9 cellular contexts compared by ENCODE assay signal in genomic region chr20:64001607-64002011, GRCh38. TPM values are rescaled to one million over a fixed set of nuclear protein-coding genes. Genes with fewer than 3 reads are reported as not detected.
DNase-seq lines count a peak whose midpoint lies in the region; ATAC-seq lines count a peak whose summit lies in the region.
"Had no signal": no experiment of that assay in that cellular context is flagged by ENCODE, and none has a peak within 500 bp of the region (broad histone marks: within the 10 kb centered on the region; RNA-seq: fewer than 3 reads in every experiment).

No MANE protein-coding gene starts in this region.

- peaks cover 40% of the 10 kb centered on the region for H3K36me3 Mint-ChIP-seq in activated naive CD8-positive, alpha-beta T cell treated with anti-CD3 and anti-CD28 coated beads, Interleukin-2, amount 50 U/mL, for 24 hours (ENCODE audit: low read depth)
- H3K36me3 Mint-ChIP-seq in activated naive CD8-positive, alpha-beta T cell treated with anti-CD3 and anti-CD28 coated beads for 36 hours: peaks cover 28% of the 10 kb centered on the region

- no peak for DNase-seq in activated naive CD8-positive, alpha-beta T cell treated with anti-CD3 and anti-CD28 coated beads, Interleukin-2, amount 50 U/mL, for 24 hours
- no peak for DNase-seq in activated naive CD8-positive, alpha-beta T cell treated with anti-CD3 and anti-CD28 coated beads for 36 hours
- DNase-seq in NCI-H2029 (lab: John Stamatoyannopoulos, UW) (peak; percentile 87), astrocyte of the hippocampus (ENCODE audit: low read depth, low spot score) (peak; percentile 51), NCI-H526 treated with DMSO at 0.1 percent for 48 hours (lab: John Stamatoyannopoulos, UW) (no peak), sciatic nerve (ENCODE audit: low spot score) (no peak), cardiac septum (ENCODE audit: low spot score) (no peak)
- DNase-seq: NCI-H774 had no signal

- ATAC-seq in activated naive CD8-positive, alpha-beta T cell treated with anti-CD3 and anti-CD28 coated beads, Interleukin-2, amount 50 U/mL, for 24 hours: no peak
- ATAC-seq in GM21367 (IDR thresholded peaks at IDR 0.05; ENCODE audit: unreplicated experiment) (no peak), sciatic nerve (no peak)

- peaks cover 24% of the 10 kb centered on the region for H3K4me1 Mint-ChIP-seq in activated naive CD8-positive, alpha-beta T cell treated with anti-CD3 and anti-CD28 coated beads, Interleukin-2, amount 50 U/mL, for 24 hours
- H3K4me1 Mint-ChIP-seq in activated naive CD8-positive, alpha-beta T cell treated with anti-CD3 and anti-CD28 coated beads for 36 hours: no peaks in the 10 kb centered on the region

- no peaks in the 10 kb centered on the region for H3K9me3 Mint-ChIP-seq in activated naive CD8-positive, alpha-beta T cell treated with anti-CD3 and anti-CD28 coated beads, Interleukin-2, amount 50 U/mL, for 24 hours
- H3K9me3 Mint-ChIP-seq in activated naive CD8-positive, alpha-beta T cell treated with anti-CD3 and anti-CD28 coated beads for 36 hours: no peaks in the 10 kb centered on the region

- no peaks in the 10 kb centered on the region for H3K27me3 Mint-ChIP-seq in activated naive CD8-positive, alpha-beta T cell treated with anti-CD3 and anti-CD28 coated beads, Interleukin-2, amount 50 U/mL, for 24 hours
- no peaks in the 10 kb centered on the region for H3K27me3 Mint-ChIP-seq in activated naive CD8-positive, alpha-beta T cell treated with anti-CD3 and anti-CD28 coated beads for 36 hours

- no peak overlapping the region for H3K4me3 Mint-ChIP-seq in activated naive CD8-positive, alpha-beta T cell treated with anti-CD3 and anti-CD28 coated beads, Interleukin-2, amount 50 U/mL, for 24 hours
- H3K4me3 Mint-ChIP-seq in activated naive CD8-positive, alpha-beta T cell treated with anti-CD3 and anti-CD28 coated beads for 36 hours: no peak overlapping the region

- H3K27ac Mint-ChIP-seq in activated naive CD8-positive, alpha-beta T cell treated with anti-CD3 and anti-CD28 coated beads, Interleukin-2, amount 50 U/mL, for 24 hours: peak overlapping the region; percentile 35
- no peak overlapping the region for H3K27ac Mint-ChIP-seq in activated naive CD8-positive, alpha-beta T cell treated with anti-CD3 and anti-CD28 coated beads for 36 hours

- intact Hi-C loops in sciatic nerve (cut with DNase I) (no loop called here), cardiac septum (cut with DNase I) (no loop called here)

RNA-seq across cellular contexts. Expression of gene PRPF6, which starts 20.7 kb away (rescaled TPM):
- total RNA-seq in activated naive CD8-positive, alpha-beta T cell treated with anti-CD3 and anti-CD28 coated beads for 36 hours: 10 to 100 TPM; 64.5 to 64.6 TPM
- 60.4 TPM for total RNA-seq in sciatic nerve
- 47.5 TPM for total RNA-seq in cardiac septum

RNA-seq across cellular contexts. Expression of gene SAMD10, which starts 22.2 kb away (rescaled TPM):
- 10 to 100 TPM; 16.7 to 19.3 TPM for total RNA-seq in activated naive CD8-positive, alpha-beta T cell treated with anti-CD3 and anti-CD28 coated beads for 36 hours
- total RNA-seq in sciatic nerve (2.9 TPM), cardiac septum (4.0 TPM)

RNA-seq across cellular contexts. Expression of gene ZNF512B, which starts 31.9 kb away (rescaled TPM):
- 10 to 100 TPM; 11.6 to 11.8 TPM for total RNA-seq in activated naive CD8-positive, alpha-beta T cell treated with anti-CD3 and anti-CD28 coated beads for 36 hours
- total RNA-seq in sciatic nerve (13.6 TPM), cardiac septum (12.8 TPM)

RNA-seq across cellular contexts. Expression of gene C20orf204, which starts 34.4 kb away (rescaled TPM):
- 1 to 10 TPM; 2.1 to 2.5 TPM for total RNA-seq in activated naive CD8-positive, alpha-beta T cell treated with anti-CD3 and anti-CD28 coated beads for 36 hours
- total RNA-seq in sciatic nerve (2.1 TPM), cardiac septum (0.86 TPM)

RNA-seq across cellular contexts. Expression of gene UCKL1, which starts 45.4 kb away (rescaled TPM):
- total RNA-seq in activated naive CD8-positive, alpha-beta T cell treated with anti-CD3 and anti-CD28 coated beads for 36 hours: 10 to 100 TPM; 27.6 to 28.9 TPM
- total RNA-seq in sciatic nerve (50.8 TPM), cardiac septum (43.2 TPM)

Comparison
In these comparisons a context has a peak if more than half of its experiments do, and no peak if none do; other contexts are left out.
1. DNase-seq: peak in NCI-H2029 (single experiment) and astrocyte of the hippocampus (single experiment); none in activated naive CD8-positive, alpha-beta T cell treated with anti-CD3 and anti-CD28 coated beads, Interleukin-2, amount 50 U/mL, for 24 hours (single experiment), activated naive CD8-positive, alpha-beta T cell treated with anti-CD3 and anti-CD28 coated beads for 36 hours (single experiment), NCI-H526 treated with DMSO at 0.1 percent for 48 hours (single experiment), sciatic nerve (single experiment) and cardiac septum (single experiment).